8 cellular contexts compared by ENCODE assay signal in the genomic region with DNA sequence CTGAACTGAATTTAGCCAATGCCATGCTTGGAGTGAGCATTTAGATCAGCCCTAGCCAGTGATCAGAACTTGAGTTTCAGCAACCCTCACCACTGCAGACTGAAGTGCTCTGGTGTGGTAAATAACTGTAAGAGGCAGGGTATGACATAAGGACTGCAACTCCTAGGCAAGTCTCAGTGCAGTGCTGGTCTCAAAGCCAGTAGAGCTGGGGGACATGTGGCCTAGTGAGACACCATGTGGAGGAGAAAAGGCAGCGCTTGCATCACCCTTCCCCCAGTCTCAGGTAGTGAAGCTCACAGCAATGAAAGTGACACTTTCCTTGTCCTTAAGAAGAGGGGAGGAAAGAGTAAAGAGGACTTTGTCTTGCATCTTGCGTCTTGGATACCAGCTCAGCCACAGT.
DNase-seq lines count a peak whose midpoint lies in the region; ATAC-seq lines count a peak whose summit lies in the region.

No MANE protein-coding gene starts in this region.

- peak; percentile 13 for DNase-seq in COR-L47 (lab: John Stamatoyannopoulos, UW)
- DNase-seq in OCI-M1 (lab: John Stamatoyannopoulos, UW): peak; percentile 61
- peak; percentile 85 for DNase-seq in iPS DF 4.7 (ENCODE audit: extremely low read depth, low spot score)
- no peak for DNase-seq in activated T-cell treated with anti-CD3 and anti-CD28 coated beads, Interleukin-2, amount 50 U/mL, for 24 hours
- no peak for DNase-seq in activated CD4-positive, alpha-beta T cell treated with anti-CD3 and anti-CD28 coated beads for 36 hours

- POLR2A ChIA-PET in activated CD4-positive, alpha-beta T cell treated with anti-CD3 and anti-CD28 coated beads for 36 hours (lab: Charles Lee): no interaction called here

- H3K4me3 Mint-ChIP-seq in activated T-cell treated with anti-CD3 and anti-CD28 coated beads, Interleukin-2, amount 50 U/mL, for 24 hours: no peak overlapping the region
- H3K4me3 Mint-ChIP-seq in activated CD4-positive, alpha-beta T cell treated with anti-CD3 and anti-CD28 coated beads for 36 hours: no peak overlapping the region

- H3K4me1 Mint-ChIP-seq in activated T-cell treated with anti-CD3 and anti-CD28 coated beads, Interleukin-2, amount 50 U/mL, for 24 hours (ENCODE audit: low read depth): no peaks in the 10 kb centered on the region
- H3K4me1 Mint-ChIP-seq in activated CD4-positive, alpha-beta T cell treated with anti-CD3 and anti-CD28 coated beads for 36 hours: no peaks in the 10 kb centered on the region

- no peaks in the 10 kb centered on the region for H3K36me3 Mint-ChIP-seq in activated T-cell treated with anti-CD3 and anti-CD28 coated beads, Interleukin-2, amount 50 U/mL, for 24 hours (ENCODE audit: low read depth)
- no peaks in the 10 kb centered on the region for H3K36me3 Mint-ChIP-seq in activated CD4-positive, alpha-beta T cell treated with anti-CD3 and anti-CD28 coated beads for 36 hours (ENCODE audit: low read depth)

- no peak overlapping the region for H3K27ac Mint-ChIP-seq in activated T-cell treated with anti-CD3 and anti-CD28 coated beads, Interleukin-2, amount 50 U/mL, for 24 hours
- no peak overlapping the region for H3K27ac Mint-ChIP-seq in activated CD4-positive, alpha-beta T cell treated with anti-CD3 and anti-CD28 coated beads for 36 hours

- CTCF ChIA-PET in activated CD4-positive, alpha-beta T cell treated with anti-CD3 and anti-CD28 coated beads for 36 hours (lab: Charles Lee): no interaction called here

- intact Hi-C loops in activated CD4-positive, alpha-beta T cell treated with anti-CD3 and anti-CD28 coated beads for 36 hours (cut with DNase I, micrococcal nuclease): no loop called here

- ATAC-seq in HG02642 (IDR thresholded peaks at IDR 0.05; ENCODE audit: poor library complexity, unreplicated experiment) (peak; percentile 54), GM18520 (IDR thresholded peaks at IDR 0.05; ENCODE audit: unreplicated experiment) (no peak), HG03354 (IDR thresholded peaks at IDR 0.05; ENCODE audit: poor library complexity, severe bottlenecking, unreplicated experiment) (no peak)
- ATAC-seq in activated CD4-positive, alpha-beta T cell treated with anti-CD3 and anti-CD28 coated beads for 36 hours: no peak

- H3K27me3 Mint-ChIP-seq in activated T-cell treated with anti-CD3 and anti-CD28 coated beads, Interleukin-2, amount 50 U/mL, for 24 hours: no peaks in the 10 kb centered on the region
- no peaks in the 10 kb centered on the region for H3K27me3 Mint-ChIP-seq in activated CD4-positive, alpha-beta T cell treated with anti-CD3 and anti-CD28 coated beads for 36 hours

- H3K9me3 Mint-ChIP-seq in activated T-cell treated with anti-CD3 and anti-CD28 coated beads, Interleukin-2, amount 50 U/mL, for 24 hours: peaks cover 14% of the 10 kb centered on the region
- H3K9me3 Mint-ChIP-seq in activated CD4-positive, alpha-beta T cell treated with anti-CD3 and anti-CD28 coated beads for 36 hours (ENCODE audit: low read depth): no peaks in the 10 kb centered on the region

Comparison
In these comparisons a context has a peak if more than half of its experiments do, and no peak if none do; other contexts are left out.
1. DNase-seq: peak in COR-L47 (single experiment), OCI-M1 (single experiment) and iPS DF 4.7 (single experiment); none in activated T-cell treated with anti-CD3 and anti-CD28 coated beads, Interleukin-2, amount 50 U/mL, for 24 hours (single experiment) and activated CD4-positive, alpha-beta T cell treated with anti-CD3 and anti-CD28 coated beads for 36 hours (single experiment).